ENCODE assay signal across 30 cellular contexts in the genomic region with DNA sequence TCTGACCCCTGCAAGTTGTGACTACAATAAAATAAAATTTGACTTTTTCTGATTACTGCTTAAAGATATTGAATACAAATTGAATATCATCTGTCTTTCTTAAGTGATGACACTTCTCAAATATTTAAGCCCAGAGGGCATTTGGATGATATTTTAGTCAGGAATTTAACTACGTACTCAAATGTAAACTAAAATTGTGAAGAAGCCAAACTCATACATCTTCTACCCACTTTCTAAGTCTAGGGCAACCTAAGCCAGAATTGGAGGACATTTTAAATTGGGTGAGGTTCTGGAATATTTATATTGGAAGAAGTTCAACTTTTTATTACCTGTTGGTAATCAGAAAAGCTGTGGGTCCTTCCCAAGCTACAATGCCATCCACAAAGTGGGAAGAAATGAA.
"Had no signal": no experiment of that assay in that cellular context is flagged by ENCODE, and none has a peak within 500 bp of the region (broad histone marks: within the 10 kb centered on the region; RNA-seq: fewer than 3 reads in every experiment).

No MANE protein-coding gene starts in this region.

- DNase-seq: activated B cell treated with CpG ODN at 0.5 μM for 24 hours; activated CD4-positive, alpha-beta memory T cell treated with anti-CD3 and anti-CD28 coated beads, Interleukin-2, amount 10 ng/mL, durations not matched to agents 7 days and 5 days; activated CD4-positive, alpha-beta T cell treated with anti-CD3 and anti-CD28 coated beads for 48 hours; activated CD4-positive, alpha-beta T cell treated with anti-CD3 and anti-CD28 coated beads, Interleukin-2, amount 50 U/mL, for 1 hour; activated CD8-positive, alpha-beta memory T cell treated with anti-CD3 and anti-CD28 coated beads, Interleukin-2, amount 50 U/mL, for 48 hours; activated effector memory CD4-positive, alpha-beta T cell treated with Interleukin-2 at 50 U/mL for 16 hours; activated gamma-delta T cell treated with Interleukin-2 at 50 U/mL for 16 hours; activated naive CD4-positive, alpha-beta T cell treated with anti-CD3 and anti-CD28 coated beads, Interleukin-2, amount 50 U/mL, for 16 hours; activated naive CD4-positive, alpha-beta T cell treated with Interleukin-2 at 50 U/mL for 16 hours; activated T-cell treated with anti-CD3 and anti-CD28 coated beads for 4 hours; activated T-cell treated with anti-CD3 and anti-CD28 coated beads, Interleukin-2, amount 50 U/mL, for 24 hours; activated T-cell treated with anti-CD3 and anti-CD28 coated beads, Interleukin-2, amount 50 U/mL, for 72 hours; amniotic stem cell; anterior cingulate cortex; brain microvascular endothelial cell; caudate nucleus; cortex of kidney; dermis blood vessel endothelial cell; effector CD4-positive, alpha-beta T cell; effector memory CD8-positive, alpha-beta T cell; esophagus squamous epithelium; gastrocnemius medialis; glutamatergic neuron; heart left ventricle; hypothalamus; T-helper 9 cell; WERI-Rb-1 had no signal

- H3K27ac ChIP-seq: brain microvascular endothelial cell, epithelial cell of prostate, esophagus squamous epithelium, gastrocnemius medialis, heart left ventricle, WERI-Rb-1 had no signal

- H3K27me3 ChIP-seq: brain microvascular endothelial cell, esophagus squamous epithelium, gastrocnemius medialis, heart left ventricle had no signal

- H3K4me1 ChIP-seq: esophagus squamous epithelium, gastrocnemius medialis, heart left ventricle had no signal

- H3K9me3 ChIP-seq: gastrocnemius medialis had no signal

- H3K4me3 ChIP-seq: esophagus squamous epithelium, gastrocnemius medialis, heart left ventricle had no signal

- ATAC-seq: activated CD4-positive, CD25-positive, alpha-beta regulatory T cell treated with anti-CD3 and anti-CD28 coated beads, Interleukin-2, amount 50 U/mL, for 24 hours; activated T-cell treated with anti-CD3 and anti-CD28 coated beads, Interleukin-2, amount 50 U/mL, for 72 hours; activated T-helper 17 cell treated with anti-CD3 and anti-CD28 coated beads, Interleukin-2, amount 50 U/mL, for 72 hours; effector memory CD8-positive, alpha-beta T cell; gastrocnemius medialis; heart left ventricle had no signal

- H3K36me3 ChIP-seq: brain microvascular endothelial cell, esophagus squamous epithelium, gastrocnemius medialis, heart left ventricle, WERI-Rb-1 had no signal
